Comparison of ENCODE assay signal across 10 cellular contexts in genomic region chr3:99172736-99173657, GRCh38.
DNase-seq lines count a peak whose midpoint lies in the region; ATAC-seq and TF ChIP-seq lines count a peak whose summit lies in the region.
"Had no signal": no experiment of that assay in that cellular context is flagged by ENCODE, and none has a peak within 500 bp of the region (broad histone marks: within the 10 kb centered on the region; RNA-seq: fewer than 3 reads in every experiment).

No MANE protein-coding gene starts in this region.

- no peak overlapping the region for H3K27ac Mint-ChIP-seq in endodermal cell
- H3K27ac Mint-ChIP-seq: activated naive CD8-positive, alpha-beta T cell treated with anti-CD3 and anti-CD28 coated beads, Interleukin-2, amount 10 ng/mL, durations not matched to agents 7 days and 5 days had no signal

- no peaks in the 10 kb centered on the region for H3K4me1 ChIP-seq in endodermal cell (ENCODE audit: control insufficient read depth, insufficient read depth, low read length)
- H3K4me1 ChIP-seq: BLaER1 had no signal

- no peaks in the 10 kb centered on the region for H3K27me3 Mint-ChIP-seq in endodermal cell (ENCODE audit: insufficient read depth)
- H3K27me3 Mint-ChIP-seq: activated naive CD8-positive, alpha-beta T cell treated with anti-CD3 and anti-CD28 coated beads, Interleukin-2, amount 10 ng/mL, durations not matched to agents 7 days and 5 days had no signal

- H3K9ac ChIP-seq in endodermal cell (ENCODE audit: extremely low read depth, low read length, poor library complexity, severe bottlenecking): no peak overlapping the region
- H3K9ac ChIP-seq: BLaER1 had no signal

- H3K9me3 ChIP-seq in endodermal cell (ENCODE audit: control insufficient read depth, low read length): no peaks in the 10 kb centered on the region
- H3K9me3 ChIP-seq: BLaER1 had no signal

- no peaks in the 10 kb centered on the region for H3K9me3 Mint-ChIP-seq in endodermal cell

- no peaks in the 10 kb centered on the region for H3K36me3 Mint-ChIP-seq in endodermal cell (ENCODE audit: low read depth)
- H3K36me3 Mint-ChIP-seq: activated naive CD8-positive, alpha-beta T cell treated with anti-CD3 and anti-CD28 coated beads, Interleukin-2, amount 10 ng/mL, durations not matched to agents 7 days and 5 days had no signal

- peak; percentile 85 for ATAC-seq in GM19455 (IDR thresholded peaks at IDR 0.05; ENCODE audit: unreplicated experiment)

- H3K4me3 Mint-ChIP-seq in endodermal cell: no peak overlapping the region
- H3K4me3 Mint-ChIP-seq: activated naive CD8-positive, alpha-beta T cell treated with anti-CD3 and anti-CD28 coated beads, Interleukin-2, amount 10 ng/mL, durations not matched to agents 7 days and 5 days had no signal

- TF ChIP-seq CTCF in endodermal cell (conservative IDR thresholded peaks at IDR 0.05): peak; percentile 90

- 27 to 46% methylated on average over 3 to 5 of the region's 5 CpGs for WGBS in endodermal cell (ENCODE audit: insufficient coverage in 1 of 2, insufficient read length in 1 of 2), 2 experiments

- H3K27me3 ChIP-seq in endodermal cell (ENCODE audit: control insufficient read depth, insufficient read depth, low read length, poor library complexity, severe bottlenecking): no peaks in the 10 kb centered on the region
- H3K27me3 ChIP-seq: BLaER1 had no signal

- DNase-seq in NCI-H1417 (lab: John Stamatoyannopoulos, UW) (peak; percentile 2 to 64 (median 22)), NCI-H1417 treated with DMSO at 0.1 percent for 48 hours (lab: John Stamatoyannopoulos, UW) (no peak), HUDEP-2 (lab: John Stamatoyannopoulos, UW; ENCODE audit: unreplicated experiment in 76 of 76) (peak in 47 of 76 experiments; percentile 1 to 55 (median 25)), RPMI8226 (peak; percentile 55), endodermal cell (peak; percentile 87), mucosa of gallbladder (ENCODE audit: low spot score) (peak; percentile 29), GM19240 (ENCODE audit: insufficient read length, low spot score) (no peak)
- DNase-seq: activated naive CD8-positive, alpha-beta T cell treated with anti-CD3 and anti-CD28 coated beads, Interleukin-2, amount 10 ng/mL, durations not matched to agents 7 days and 5 days had no signal

- H3K36me3 ChIP-seq in endodermal cell (ENCODE audit: control insufficient read depth, insufficient read depth, low read length): no peaks in the 10 kb centered on the region
- H3K36me3 ChIP-seq: BLaER1 had no signal

- no peaks in the 10 kb centered on the region for H3K4me1 Mint-ChIP-seq in endodermal cell
- H3K4me1 Mint-ChIP-seq: activated naive CD8-positive, alpha-beta T cell treated with anti-CD3 and anti-CD28 coated beads, Interleukin-2, amount 10 ng/mL, durations not matched to agents 7 days and 5 days had no signal

- no peak overlapping the region for H3K27ac ChIP-seq in endodermal cell (ENCODE audit: low read depth, low read length)
- H3K27ac ChIP-seq: BLaER1 had no signal

- no peak overlapping the region for H3K4me3 ChIP-seq in endodermal cell (ENCODE audit: low read length)
- H3K4me3 ChIP-seq: BLaER1 had no signal

Comparison
In these comparisons a context has a peak if more than half of its experiments do, and no peak if none do; other contexts are left out.
1. DNase-seq: peak in NCI-H1417 (3 of 3), HUDEP-2 (47 of 76), RPMI8226 (single experiment), endodermal cell (single experiment) and mucosa of gallbladder (single experiment); none in NCI-H1417 treated with DMSO at 0.1 percent for 48 hours (single experiment) and GM19240 (single experiment).